8 cellular contexts compared by ENCODE assay signal in the genomic region with DNA sequence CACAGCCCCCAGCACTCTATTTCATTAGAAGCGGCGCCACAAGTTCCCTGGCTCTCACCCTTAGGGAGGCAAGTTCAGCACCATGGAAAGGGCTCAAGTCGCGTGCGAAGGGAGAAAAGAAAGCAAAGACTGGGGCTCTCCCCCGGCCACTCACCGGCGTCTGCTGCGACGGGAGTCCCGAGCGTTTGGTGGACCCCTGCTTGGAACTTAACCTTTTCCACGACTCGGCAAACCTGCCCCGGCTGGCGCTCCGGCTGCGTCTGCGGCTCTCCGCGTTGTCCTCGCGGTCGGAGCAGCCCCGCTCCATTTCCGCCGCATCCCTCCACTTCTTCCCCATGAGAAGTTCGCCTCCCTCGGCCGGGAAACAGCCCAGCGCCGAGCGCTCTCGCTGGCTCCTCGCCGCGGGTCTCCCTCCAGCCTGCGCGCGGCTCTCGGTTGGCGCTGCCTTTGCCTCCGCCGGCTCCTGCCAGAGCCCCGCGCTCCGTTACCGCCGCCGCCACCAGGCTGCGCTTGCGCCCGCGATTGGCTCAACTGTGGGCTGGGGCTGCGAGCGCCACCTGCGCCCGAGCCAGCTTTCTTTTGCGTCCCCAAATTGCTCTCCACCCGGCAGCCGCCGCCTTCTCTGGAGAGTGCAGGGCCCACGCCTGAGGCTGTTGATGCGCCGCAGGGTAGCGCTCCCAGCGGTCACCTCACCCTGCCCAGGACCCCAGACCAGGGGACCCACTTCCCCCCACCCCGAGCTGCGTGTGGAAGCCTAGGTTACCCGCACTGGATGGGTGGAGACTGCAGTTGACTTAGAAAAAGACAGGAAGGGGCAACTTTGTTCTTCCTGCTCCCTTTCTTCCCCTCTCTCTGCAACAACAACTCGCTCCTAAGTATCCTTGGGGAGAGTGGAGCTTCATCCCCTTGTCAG.
DNase-seq lines count a peak whose midpoint lies in the region; ATAC-seq and TF ChIP-seq lines count a peak whose summit lies in the region.

No MANE protein-coding gene starts in this region.

- peaks cover 1% of the 10 kb centered on the region for H3K9me3 ChIP-seq in aorta (ENCODE audit: control insufficient read depth, low read length)

- H3K27ac Mint-ChIP-seq in activated T-cell treated with anti-CD3 and anti-CD28 coated beads, Interleukin-2, amount 50 U/mL, for 72 hours: no peak overlapping the region
- H3K27ac Mint-ChIP-seq in neural crest cell (ENCODE audit: unreplicated experiment): no peak overlapping the region

- H3K27me3 Mint-ChIP-seq in activated T-cell treated with anti-CD3 and anti-CD28 coated beads, Interleukin-2, amount 50 U/mL, for 72 hours (ENCODE audit: low read depth): peaks cover 43% of the 10 kb centered on the region
- peaks cover 73% of the 10 kb centered on the region for H3K27me3 Mint-ChIP-seq in neural crest cell (ENCODE audit: low read depth)

- peaks cover 0 to 3% of the 10 kb centered on the region in 2 donors for H3K9me3 Mint-ChIP-seq in activated T-cell treated with anti-CD3 and anti-CD28 coated beads, Interleukin-2, amount 50 U/mL, for 72 hours
- H3K9me3 Mint-ChIP-seq in neural crest cell: peaks cover 4% of the 10 kb centered on the region

- no peak overlapping the region for H3K27ac ChIP-seq in aorta (ENCODE audit: low read depth in 1 of 2, low read length in 2 of 2)

- TF ChIP-seq CTCF in foreskin fibroblast (IDR thresholded peaks at IDR 0.05; ENCODE audit: low read depth, low read length) (peak; percentile 22), neural crest cell (conservative IDR thresholded peaks at IDR 0.05) (peak; percentile 52)

- peak overlapping the region; percentile 74 to 84 for H3K4me3 Mint-ChIP-seq in activated T-cell treated with anti-CD3 and anti-CD28 coated beads, Interleukin-2, amount 50 U/mL, for 72 hours
- peak overlapping the region; percentile 81 for H3K4me3 Mint-ChIP-seq in neural crest cell

- H3K4me1 ChIP-seq in aorta (ENCODE audit: control insufficient read depth in 1 of 2, insufficient read depth in 2 of 2, low read length in 2 of 2): no peaks in the 10 kb centered on the region

- WGBS in aorta, 2 donors: 2 to 3% methylated on average over 64 to 71 of the region's 71 CpGs

- H3K4me3 ChIP-seq in foreskin fibroblast (ENCODE audit: low read depth in 1 of 2, low read length in 2 of 2): peak overlapping the region; percentile 41 to 59
- no peak overlapping the region for H3K4me3 ChIP-seq in aorta (ENCODE audit: low read length in 2 of 2)

- peaks cover 0 to 3% of the 10 kb centered on the region in 2 donors for H3K27me3 ChIP-seq in aorta (ENCODE audit: control insufficient read depth in 1 of 2, insufficient read depth in 2 of 2, low read length in 1 of 2)

- H3K4me1 Mint-ChIP-seq in activated T-cell treated with anti-CD3 and anti-CD28 coated beads, Interleukin-2, amount 50 U/mL, for 72 hours (ENCODE audit: low read depth): peaks cover 5% of the 10 kb centered on the region
- peaks cover 15% of the 10 kb centered on the region for H3K4me1 Mint-ChIP-seq in neural crest cell

- ATAC-seq in HG02588 (IDR thresholded peaks at IDR 0.05; ENCODE audit: unreplicated experiment) (peak; percentile 77), aorta (ENCODE audit: low FRiP score) (peak; percentile 67)
- ATAC-seq in activated T-cell treated with anti-CD3 and anti-CD28 coated beads, Interleukin-2, amount 50 U/mL, for 72 hours (replicated peaks in 1 of 2): peak; percentile 79 to 90

- H3K36me3 Mint-ChIP-seq in activated T-cell treated with anti-CD3 and anti-CD28 coated beads, Interleukin-2, amount 50 U/mL, for 72 hours (ENCODE audit: insufficient read depth in 2 of 2): no peaks in the 10 kb centered on the region
- H3K36me3 Mint-ChIP-seq in neural crest cell (ENCODE audit: low read depth): no peaks in the 10 kb centered on the region

- H3K36me3 ChIP-seq in aorta (ENCODE audit: control insufficient read depth in 1 of 2, insufficient read depth in 2 of 2, low read length in 1 of 2): no peaks in the 10 kb centered on the region

- DNase-seq in activated naive CD4-positive, alpha-beta T cell treated with Interleukin-2 at 50 U/mL for 16 hours: peak; percentile 15
- DNase-seq in activated naive CD4-positive, alpha-beta T cell (lab: John Stamatoyannopoulos, UW): no peak
- DNase-seq in NCI-H1105 (lab: John Stamatoyannopoulos, UW) (peak; percentile 84), foreskin fibroblast (peak; percentile 14 to 60), neural crest cell (ENCODE audit: low read depth, low spot score) (peak; percentile 73), aorta (peak in 1 of 2 donors; percentile 72)
- peak; percentile 37 to 61 for DNase-seq in activated T-cell treated with anti-CD3 and anti-CD28 coated beads, Interleukin-2, amount 50 U/mL, for 72 hours

- intact Hi-C loops in aorta (cut with DNase I): no loop called here

Comparison
In these comparisons a context has a peak if more than half of its experiments do, and no peak if none do; other contexts are left out.
1. DNase-seq: peak in activated naive CD4-positive, alpha-beta T cell treated with Interleukin-2 at 50 U/mL for 16 hours (single experiment), NCI-H1105 (single experiment), activated T-cell treated with anti-CD3 and anti-CD28 coated beads, Interleukin-2, amount 50 U/mL, for 72 hours (2 of 2), foreskin fibroblast (2 of 2) and neural crest cell (single experiment); none in activated naive CD4-positive, alpha-beta T cell (0 of 4).
2. H3K4me3 ChIP-seq: peak in foreskin fibroblast (2 of 2); none in aorta (0 of 2).
3. Peak in every context shown above with its lines, with median percentiles within 50 percentile points of each other: ATAC-seq.